In genomic region chr3:47163990-47164848, GRCh38 we compare ENCODE assay signal across 8 cellular contexts. TPM values are rescaled to one million over a fixed set of nuclear protein-coding genes. Genes with fewer than 3 reads are reported as not detected.
DNase-seq lines count a peak whose midpoint lies in the region; ATAC-seq and TF ChIP-seq lines count a peak whose summit lies in the region.

Gene SETD2, minus strand, starts transcription at chr3:47164113. Its CDS starts 189 bp downstream, at chr3:47163924.

- H3K9me3 ChIP-seq in left lung, result no peaks in the 10 kb centered on the region

- TF ChIP-seq POLR2A in GM19193 (IDR thresholded peaks at IDR 0.05; ENCODE audit: extremely low read depth, insufficient read depth, insufficient read length), result peak; percentile 43

- intact Hi-C loops in left lung (cut with DNase I), result no loop called here

- TF ChIP-seq CTCF in BJ (IDR thresholded peaks at IDR 0.05; ENCODE audit: insufficient read depth, low read depth, low read length) (peak; percentile 29; the same call in 1 of the 2 replicates), left lung (IDR thresholded peaks at IDR 0.05) (peak; percentile 15 to 35)

- peak within 1 kb of the TSS; percentile 95 to 98 for H3K27ac ChIP-seq in left lung

- H3K27me3 ChIP-seq in BJ (ENCODE audit: control insufficient read depth, insufficient read depth, low read length) (no peaks in the 10 kb centered on the region), left lung (no peaks in the 10 kb centered on the region)

- H3K4me3 ChIP-seq in BJ (ENCODE audit: low read depth, low read length) (peak within 1 kb of the TSS; percentile 96), left lung (peak within 1 kb of the TSS; percentile 97 to 99)

- peaks cover 29 to 53% of the 10 kb centered on the region in 2 donors for H3K4me1 ChIP-seq in left lung

- ATAC-seq in HG03432 (IDR thresholded peaks at IDR 0.05; ENCODE audit: unreplicated experiment) (peak; percentile 77), left lung (peak; percentile 96)

- POLR2A ChIA-PET in BJ (lab: Charles Lee), result interaction anchor here (0.5 to 0.6 kb wide), 2 partner anchors 68 to 96 kb away, joined by 3 to 4 read pairs; no protein-coding TSS in a partner anchor

- DNase-seq in BJ (ENCODE audit: low read depth) (peak; percentile 53), NCI-H526 (lab: John Stamatoyannopoulos, UW) (peak; percentile 86 to 94), dedifferentiated amniotic fluid mesenchymal stem cell (ENCODE audit: extremely low spot score) (peak; percentile 91), left lung (peak; percentile 95 to 98)
- peak; percentile 83 for DNase-seq in activated CD4-positive, alpha-beta T cell treated with anti-CD3 and anti-CD28 coated beads, Interleukin-2, amount 50 U/mL, for 1 hour
- DNase-seq in stimulated activated CD4-positive, alpha-beta T cell treated with anti-CD3 and anti-CD28 coated beads, Interleukin-2, amount 100 ng/mL, for 4 hours (ENCODE audit: low read depth), result peak; percentile 75

- H3K36me3 ChIP-seq in BJ (ENCODE audit: control insufficient read depth, insufficient read depth, low read length) (no peaks in the 10 kb centered on the region), left lung (no peaks in the 10 kb centered on the region)

- CTCF ChIA-PET in BJ (lab: Yijun Ruan, JAX), result interaction anchor here (0.9 kb wide), 1 partner anchor 241 kb away, joined by 4 read pairs; no protein-coding TSS in a partner anchor

RNA-seq across cellular contexts. Expression of gene SETD2, which starts in this region (rescaled TPM):
- 12.9 and 18.2 TPM in 2 replicates for polyA plus RNA-seq in BJ (2011; rRNA removed)
- 24.5 and 32.7 TPM in 2 replicates for polyA minus RNA-seq in BJ (2011; rRNA and poly(A)+ RNA removed)
- 10 to 100 TPM; 40.1 to 43.8 TPM for total RNA-seq in left lung

Comparison
In these comparisons a context has a peak if more than half of its experiments do, and no peak if none do; other contexts are left out.
1. Peak in every context shown above with its lines: DNase-seq, ATAC-seq, H3K4me3 ChIP-seq and H3K27ac ChIP-seq.